1 cellular context compared by ENCODE assay signal in the genomic region with DNA sequence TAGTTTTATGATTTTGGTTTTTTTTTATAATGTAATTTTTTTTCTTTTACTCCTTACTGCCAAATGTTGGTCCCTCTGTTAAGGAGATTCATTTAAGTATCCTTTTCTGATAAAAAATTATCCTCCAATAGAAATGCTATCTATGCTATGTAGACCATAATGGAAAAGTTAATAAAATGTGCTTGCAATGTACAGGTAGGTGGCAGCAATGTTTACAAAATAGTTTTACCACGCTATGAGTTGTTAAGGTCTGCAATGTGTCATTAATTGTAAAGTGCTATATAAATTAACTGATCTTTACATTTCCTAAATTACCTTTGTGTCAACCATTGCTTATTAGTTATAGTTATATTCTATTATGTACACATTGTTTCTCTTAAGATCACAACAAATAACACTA.
TF ChIP-seq lines count a peak whose summit lies in the region.

No MANE protein-coding gene starts in this region.

TF ChIP-seq in WTC11, 78 proteins besides CTCF, POLR2A, EP300 and RAD21 (continued from another document):
- TF ChIP-seq, protein P1, sequence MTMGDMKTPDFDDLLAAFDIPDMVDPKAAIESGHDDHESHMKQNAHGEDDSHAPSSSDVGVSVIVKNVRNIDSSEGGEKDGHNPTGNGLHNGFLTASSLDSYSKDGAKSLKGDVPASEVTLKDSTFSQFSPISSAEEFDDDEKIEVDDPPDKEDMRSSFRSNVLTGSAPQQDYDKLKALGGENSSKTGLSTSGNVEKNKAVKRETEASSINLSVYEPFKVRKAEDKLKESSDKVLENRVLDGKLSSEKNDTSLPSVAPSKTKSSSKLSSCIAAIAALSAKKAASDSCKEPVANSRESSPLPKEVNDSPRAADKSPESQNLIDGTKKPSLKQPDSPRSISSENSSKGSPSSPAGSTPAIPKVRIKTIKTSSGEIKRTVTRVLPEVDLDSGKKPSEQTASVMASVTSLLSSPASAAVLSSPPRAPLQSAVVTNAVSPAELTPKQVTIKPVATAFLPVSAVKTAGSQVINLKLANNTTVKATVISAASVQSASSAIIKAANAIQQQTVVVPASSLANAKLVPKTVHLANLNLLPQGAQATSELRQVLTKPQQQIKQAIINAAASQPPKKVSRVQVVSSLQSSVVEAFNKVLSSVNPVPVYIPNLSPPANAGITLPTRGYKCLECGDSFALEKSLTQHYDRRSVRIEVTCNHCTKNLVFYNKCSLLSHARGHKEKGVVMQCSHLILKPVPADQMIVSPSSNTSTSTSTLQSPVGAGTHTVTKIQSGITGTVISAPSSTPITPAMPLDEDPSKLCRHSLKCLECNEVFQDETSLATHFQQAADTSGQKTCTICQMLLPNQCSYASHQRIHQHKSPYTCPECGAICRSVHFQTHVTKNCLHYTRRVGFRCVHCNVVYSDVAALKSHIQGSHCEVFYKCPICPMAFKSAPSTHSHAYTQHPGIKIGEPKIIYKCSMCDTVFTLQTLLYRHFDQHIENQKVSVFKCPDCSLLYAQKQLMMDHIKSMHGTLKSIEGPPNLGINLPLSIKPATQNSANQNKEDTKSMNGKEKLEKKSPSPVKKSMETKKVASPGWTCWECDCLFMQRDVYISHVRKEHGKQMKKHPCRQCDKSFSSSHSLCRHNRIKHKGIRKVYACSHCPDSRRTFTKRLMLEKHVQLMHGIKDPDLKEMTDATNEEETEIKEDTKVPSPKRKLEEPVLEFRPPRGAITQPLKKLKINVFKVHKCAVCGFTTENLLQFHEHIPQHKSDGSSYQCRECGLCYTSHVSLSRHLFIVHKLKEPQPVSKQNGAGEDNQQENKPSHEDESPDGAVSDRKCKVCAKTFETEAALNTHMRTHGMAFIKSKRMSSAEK (CRISPR knock-in tag; IDR thresholded peaks at IDR 0.05; ENCODE audit: borderline replicate concordance), result no peak
- TF ChIP-seq, protein P2, sequence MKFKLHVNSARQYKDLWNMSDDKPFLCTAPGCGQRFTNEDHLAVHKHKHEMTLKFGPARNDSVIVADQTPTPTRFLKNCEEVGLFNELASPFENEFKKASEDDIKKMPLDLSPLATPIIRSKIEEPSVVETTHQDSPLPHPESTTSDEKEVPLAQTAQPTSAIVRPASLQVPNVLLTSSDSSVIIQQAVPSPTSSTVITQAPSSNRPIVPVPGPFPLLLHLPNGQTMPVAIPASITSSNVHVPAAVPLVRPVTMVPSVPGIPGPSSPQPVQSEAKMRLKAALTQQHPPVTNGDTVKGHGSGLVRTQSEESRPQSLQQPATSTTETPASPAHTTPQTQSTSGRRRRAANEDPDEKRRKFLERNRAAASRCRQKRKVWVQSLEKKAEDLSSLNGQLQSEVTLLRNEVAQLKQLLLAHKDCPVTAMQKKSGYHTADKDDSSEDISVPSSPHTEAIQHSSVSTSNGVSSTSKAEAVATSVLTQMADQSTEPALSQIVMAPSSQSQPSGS (CRISPR knock-in tag; IDR thresholded peaks at IDR 0.05; ENCODE audit: borderline replicate concordance, low read depth), result no peak
- no peak for TF ChIP-seq JAZF1 (CRISPR knock-in tag; IDR thresholded peaks at IDR 0.05)
- no peak for TF ChIP-seq FOXJ3 (CRISPR knock-in tag; IDR thresholded peaks at IDR 0.05; ENCODE audit: borderline replicate concordance)
- TF ChIP-seq ZNF671 (CRISPR knock-in tag; IDR thresholded peaks at IDR 0.05), result no peak
- no peak for TF ChIP-seq RORB (CRISPR knock-in tag; IDR thresholded peaks at IDR 0.05)
- TF ChIP-seq, protein P3, sequence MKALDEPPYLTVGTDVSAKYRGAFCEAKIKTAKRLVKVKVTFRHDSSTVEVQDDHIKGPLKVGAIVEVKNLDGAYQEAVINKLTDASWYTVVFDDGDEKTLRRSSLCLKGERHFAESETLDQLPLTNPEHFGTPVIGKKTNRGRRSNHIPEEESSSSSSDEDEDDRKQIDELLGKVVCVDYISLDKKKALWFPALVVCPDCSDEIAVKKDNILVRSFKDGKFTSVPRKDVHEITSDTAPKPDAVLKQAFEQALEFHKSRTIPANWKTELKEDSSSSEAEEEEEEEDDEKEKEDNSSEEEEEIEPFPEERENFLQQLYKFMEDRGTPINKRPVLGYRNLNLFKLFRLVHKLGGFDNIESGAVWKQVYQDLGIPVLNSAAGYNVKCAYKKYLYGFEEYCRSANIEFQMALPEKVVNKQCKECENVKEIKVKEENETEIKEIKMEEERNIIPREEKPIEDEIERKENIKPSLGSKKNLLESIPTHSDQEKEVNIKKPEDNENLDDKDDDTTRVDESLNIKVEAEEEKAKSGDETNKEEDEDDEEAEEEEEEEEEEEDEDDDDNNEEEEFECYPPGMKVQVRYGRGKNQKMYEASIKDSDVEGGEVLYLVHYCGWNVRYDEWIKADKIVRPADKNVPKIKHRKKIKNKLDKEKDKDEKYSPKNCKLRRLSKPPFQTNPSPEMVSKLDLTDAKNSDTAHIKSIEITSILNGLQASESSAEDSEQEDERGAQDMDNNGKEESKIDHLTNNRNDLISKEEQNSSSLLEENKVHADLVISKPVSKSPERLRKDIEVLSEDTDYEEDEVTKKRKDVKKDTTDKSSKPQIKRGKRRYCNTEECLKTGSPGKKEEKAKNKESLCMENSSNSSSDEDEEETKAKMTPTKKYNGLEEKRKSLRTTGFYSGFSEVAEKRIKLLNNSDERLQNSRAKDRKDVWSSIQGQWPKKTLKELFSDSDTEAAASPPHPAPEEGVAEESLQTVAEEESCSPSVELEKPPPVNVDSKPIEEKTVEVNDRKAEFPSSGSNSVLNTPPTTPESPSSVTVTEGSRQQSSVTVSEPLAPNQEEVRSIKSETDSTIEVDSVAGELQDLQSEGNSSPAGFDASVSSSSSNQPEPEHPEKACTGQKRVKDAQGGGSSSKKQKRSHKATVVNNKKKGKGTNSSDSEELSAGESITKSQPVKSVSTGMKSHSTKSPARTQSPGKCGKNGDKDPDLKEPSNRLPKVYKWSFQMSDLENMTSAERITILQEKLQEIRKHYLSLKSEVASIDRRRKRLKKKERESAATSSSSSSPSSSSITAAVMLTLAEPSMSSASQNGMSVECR (CRISPR knock-in tag; IDR thresholded peaks at IDR 0.05; ENCODE audit: borderline replicate concordance), result no peak
- TF ChIP-seq TP53 (CRISPR knock-in tag; IDR thresholded peaks at IDR 0.05), result no peak
- no peak for TF ChIP-seq OVOL2 (CRISPR knock-in tag; IDR thresholded peaks at IDR 0.05; ENCODE audit: borderline replicate concordance)
- no peak for TF ChIP-seq ZNF138 (CRISPR knock-in tag; conservative IDR thresholded peaks at IDR 0.05)
- TF ChIP-seq, protein P4, sequence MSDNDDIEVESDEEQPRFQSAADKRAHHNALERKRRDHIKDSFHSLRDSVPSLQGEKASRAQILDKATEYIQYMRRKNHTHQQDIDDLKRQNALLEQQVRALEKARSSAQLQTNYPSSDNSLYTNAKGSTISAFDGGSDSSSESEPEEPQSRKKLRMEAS (CRISPR knock-in tag; IDR thresholded peaks at IDR 0.05), result no peak
- no peak for TF ChIP-seq ZNF317 (CRISPR knock-in tag; IDR thresholded peaks at IDR 0.05; ENCODE audit: borderline replicate concordance, low read depth)
- TF ChIP-seq, protein P5, sequence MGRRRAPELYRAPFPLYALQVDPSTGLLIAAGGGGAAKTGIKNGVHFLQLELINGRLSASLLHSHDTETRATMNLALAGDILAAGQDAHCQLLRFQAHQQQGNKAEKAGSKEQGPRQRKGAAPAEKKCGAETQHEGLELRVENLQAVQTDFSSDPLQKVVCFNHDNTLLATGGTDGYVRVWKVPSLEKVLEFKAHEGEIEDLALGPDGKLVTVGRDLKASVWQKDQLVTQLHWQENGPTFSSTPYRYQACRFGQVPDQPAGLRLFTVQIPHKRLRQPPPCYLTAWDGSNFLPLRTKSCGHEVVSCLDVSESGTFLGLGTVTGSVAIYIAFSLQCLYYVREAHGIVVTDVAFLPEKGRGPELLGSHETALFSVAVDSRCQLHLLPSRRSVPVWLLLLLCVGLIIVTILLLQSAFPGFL (CRISPR knock-in tag; IDR thresholded peaks at IDR 0.05; ENCODE audit: borderline replicate concordance), result no peak
